ENCODE assay signal across 18 cellular contexts in genomic region chr13:85970727-85971126, GRCh38.
A peak's percentile ranks its signal among the peaks of the same experiment; 100 is the strongest.
DNase-seq lines count a peak whose midpoint lies in the region; ATAC-seq and TF ChIP-seq lines count a peak whose summit lies in the region.
"Had no signal": no experiment of that assay in that cellular context is flagged by ENCODE, and none has a peak within 500 bp of the region (broad histone marks: within the 10 kb centered on the region; RNA-seq: fewer than 3 reads in every experiment).

No MANE protein-coding gene starts in this region.

- no peaks in the 10 kb centered on the region for H3K9me2 ChIP-seq in GM23248 (ENCODE audit: insufficient read depth)
- no peaks in the 10 kb centered on the region for H3K9me2 ChIP-seq in neural cell (ENCODE audit: insufficient read depth, low read length)

- H3K36me3 ChIP-seq in GM23248 (ENCODE audit: low read depth) (no peaks in the 10 kb centered on the region), neural cell (ENCODE audit: insufficient read depth, low read length) (no peaks in the 10 kb centered on the region)
- H3K36me3 ChIP-seq: ascending aorta, spleen, suprapubic skin had no signal

- no peak for TF ChIP-seq EP300 in neural cell (conservative IDR thresholded peaks at IDR 0.05; ENCODE audit: poor library complexity, severe bottlenecking)

- no peak overlapping the region for H3K4me3 Mint-ChIP-seq in chondrocyte (ENCODE audit: unreplicated experiment)
- no peak overlapping the region for H3K4me3 Mint-ChIP-seq in natural killer cell treated with Interleukin-12 subunit alpha and Interleukin-12 subunit beta and Interleukin-15 and Interleukin-18, amount 100 ng/mL, for 72 hours
- H3K4me3 Mint-ChIP-seq: CD8-positive, alpha-beta T cell; effector memory CD8-positive, alpha-beta T cell had no signal

- no peak overlapping the region for H3K27ac Mint-ChIP-seq in chondrocyte (ENCODE audit: unreplicated experiment)
- no peak overlapping the region for H3K27ac Mint-ChIP-seq in natural killer cell treated with Interleukin-12 subunit alpha and Interleukin-12 subunit beta and Interleukin-15 and Interleukin-18, amount 100 ng/mL, for 72 hours
- H3K27ac Mint-ChIP-seq: CD8-positive, alpha-beta T cell; effector memory CD8-positive, alpha-beta T cell had no signal

- H3K27me3 ChIP-seq in GM23248 (replicated peaks; ENCODE audit: insufficient read depth) (no peaks in the 10 kb centered on the region), neural cell (ENCODE audit: insufficient read depth, low read depth, low read length) (no peaks in the 10 kb centered on the region)
- H3K27me3 ChIP-seq: ascending aorta, spleen, suprapubic skin had no signal

- H3F3A ChIP-seq in GM23248 (ENCODE audit: insufficient read depth) = no peaks in the 10 kb centered on the region
- H3F3A ChIP-seq in neural cell (ENCODE audit: insufficient read depth, low read length, poor library complexity, severe bottlenecking) = no peaks in the 10 kb centered on the region

- no peaks in the 10 kb centered on the region for H3K4me1 ChIP-seq in GM23248 (ENCODE audit: insufficient read depth)
- H3K4me1 ChIP-seq: ascending aorta, spleen, suprapubic skin had no signal

- TF ChIP-seq CTCF in chondrocyte (IDR thresholded peaks at IDR 0.05) (peak; percentile 73), neural cell (IDR thresholded peaks at IDR 0.05; ENCODE audit: poor library complexity, severe bottlenecking) (peak; percentile 56)

- no peaks in the 10 kb centered on the region for H3K36me3 Mint-ChIP-seq in chondrocyte (ENCODE audit: low read depth)
- H3K36me3 Mint-ChIP-seq in natural killer cell treated with Interleukin-12 subunit alpha and Interleukin-12 subunit beta and Interleukin-15 and Interleukin-18, amount 100 ng/mL, for 72 hours = no peaks in the 10 kb centered on the region
- H3K36me3 Mint-ChIP-seq: CD8-positive, alpha-beta T cell had no signal

- H3K79me2 ChIP-seq in GM23248 (ENCODE audit: insufficient read depth) (no peaks in the 10 kb centered on the region), neural cell (replicated peaks; ENCODE audit: insufficient read depth, low read length) (no peaks in the 10 kb centered on the region)

- H3K27me3 Mint-ChIP-seq in chondrocyte (ENCODE audit: low read depth) = no peaks in the 10 kb centered on the region
- no peaks in the 10 kb centered on the region for H3K27me3 Mint-ChIP-seq in natural killer cell treated with Interleukin-12 subunit alpha and Interleukin-12 subunit beta and Interleukin-15 and Interleukin-18, amount 100 ng/mL, for 72 hours
- H3K27me3 Mint-ChIP-seq: effector memory CD8-positive, alpha-beta T cell had no signal

- H3K9ac ChIP-seq in GM23248 (no peak overlapping the region), neural cell (ENCODE audit: low read length) (no peak overlapping the region)

- no peak for ATAC-seq in natural killer cell treated with Interleukin-12 subunit alpha and Interleukin-12 subunit beta and Interleukin-15 and Interleukin-18, amount 100 ng/mL, for 72 hours
- ATAC-seq in GM19023 (IDR thresholded peaks at IDR 0.05; ENCODE audit: unreplicated experiment) (no peak), GM21786 (IDR thresholded peaks at IDR 0.05; ENCODE audit: unreplicated experiment) (no peak)
- ATAC-seq: CD8-positive, alpha-beta T cell; effector memory CD8-positive, alpha-beta T cell had no signal

- no peaks in the 10 kb centered on the region for H4K20me1 ChIP-seq in GM23248 (ENCODE audit: insufficient read depth)
- no peaks in the 10 kb centered on the region for H4K20me1 ChIP-seq in neural cell (ENCODE audit: insufficient read depth)

- no peaks in the 10 kb centered on the region for H3K9me3 Mint-ChIP-seq in chondrocyte (ENCODE audit: low read depth)
- peaks cover 5% of the 10 kb centered on the region for H3K9me3 Mint-ChIP-seq in natural killer cell treated with Interleukin-12 subunit alpha and Interleukin-12 subunit beta and Interleukin-15 and Interleukin-18, amount 100 ng/mL, for 72 hours

- no peak overlapping the region for H3K27ac ChIP-seq in GM23248
- no peak overlapping the region for H3K27ac ChIP-seq in neural cell (ENCODE audit: low read length)
- H3K27ac ChIP-seq: ascending aorta, spleen, suprapubic skin had no signal

- H2AFZ ChIP-seq in GM23248 (no peak overlapping the region), neural cell (ENCODE audit: low read depth, low read length) (no peak overlapping the region)

- in situ Hi-C loops in GM23248 (cut with MboI) = no loop called here

- H3K4me3 ChIP-seq in GM23248 (no peak overlapping the region), neural cell (ENCODE audit: low read length) (no peak overlapping the region)
- H3K4me3 ChIP-seq: ascending aorta, spleen, suprapubic skin had no signal

- H3K9me3 ChIP-seq in GM23248 (ENCODE audit: low read depth) (no peaks in the 10 kb centered on the region), neural cell (ENCODE audit: low read length) (no peaks in the 10 kb centered on the region)
- H3K9me3 ChIP-seq: ascending aorta, suprapubic skin had no signal

- TF ChIP-seq RAD21 in neural cell (conservative IDR thresholded peaks at IDR 0.05) = peak; percentile 70

- H3K4me2 ChIP-seq in GM23248 (ENCODE audit: unreplicated experiment) (no peak overlapping the region), neural cell (ENCODE audit: low read length) (no peak overlapping the region)

- DNase-seq in GM23248 (peak; percentile 5), NCI-H460 (ENCODE audit: extremely low read depth, low read depth) (peak; percentile 11), chondrocyte (ENCODE audit: low spot score) (no peak), cerebellar cortex (ENCODE audit: low spot score) (no peak)
- DNase-seq in natural killer cell treated with Interleukin-12 subunit alpha and Interleukin-12 subunit beta and Interleukin-15 and Interleukin-18, amount 100 ng/mL, for 72 hours (ENCODE audit: low spot score) = no peak
- DNase-seq: activated CD4-positive, alpha-beta T cell treated with anti-CD3 and anti-CD28 coated beads for 48 hours; activated T-cell treated with anti-CD3 and anti-CD28 coated beads, Interleukin-2, amount 50 U/mL, for 48 hours; CD8-positive, alpha-beta T cell; effector memory CD8-positive, alpha-beta T cell; head of caudate nucleus; NCI-H187; occipital lobe; spleen had no signal

- peaks cover 9% of the 10 kb centered on the region for H3K4me1 Mint-ChIP-seq in chondrocyte (ENCODE audit: low read depth)
- no peaks in the 10 kb centered on the region for H3K4me1 Mint-ChIP-seq in natural killer cell treated with Interleukin-12 subunit alpha and Interleukin-12 subunit beta and Interleukin-15 and Interleukin-18, amount 100 ng/mL, for 72 hours (ENCODE audit: low read depth in 2 of 2)

TF ChIP-seq in neural cell, 6 proteins besides CTCF, POLR2A, EP300 and RAD21:
- TF ChIP-seq EZH2 (IDR thresholded peaks at IDR 0.05; ENCODE audit: borderline replicate concordance, insufficient read depth, low read length, poor library complexity, severe bottlenecking) = no peak
- peak; percentile 62 for TF ChIP-seq SMC3 (conservative IDR thresholded peaks at IDR 0.05; ENCODE audit: poor library complexity)
TF ChIP-seq in neural cell: peak in this region for 1.

Comparison
In these comparisons a context has a peak if more than half of its experiments do, and no peak if none do; other contexts are left out.
1. DNase-seq: peak in GM23248 (single experiment) and NCI-H460 (single experiment); none in chondrocyte (single experiment), cerebellar cortex (single experiment) and natural killer cell treated with Interleukin-12 subunit alpha and Interleukin-12 subunit beta and Interleukin-15 and Interleukin-18, amount 100 ng/mL, for 72 hours (single experiment).